8 cellular contexts compared by ENCODE assay signal in the genomic region with DNA sequence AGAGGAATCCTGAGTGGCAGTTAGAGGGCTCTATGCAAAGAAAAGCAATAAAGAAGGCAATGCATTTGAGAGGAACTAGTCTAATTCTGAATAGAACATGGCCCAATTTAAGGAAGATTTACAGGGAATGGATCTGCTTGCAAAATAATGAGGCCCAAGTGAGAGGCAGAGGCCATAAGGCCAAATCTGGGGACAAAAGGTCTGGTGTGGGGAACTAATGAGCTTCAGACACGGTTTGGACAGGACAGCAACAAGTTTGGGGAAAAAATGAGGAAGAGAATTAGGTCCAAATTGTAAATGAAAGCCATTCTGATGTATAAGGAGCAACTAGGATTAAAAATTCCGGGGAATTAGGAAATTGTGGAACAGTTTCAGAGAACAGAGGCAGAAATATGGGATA.
DNase-seq lines count a peak whose midpoint lies in the region; ATAC-seq and TF ChIP-seq lines count a peak whose summit lies in the region.

No MANE protein-coding gene starts in this region.

- H3K27ac Mint-ChIP-seq in T-helper 17 cell: peak overlapping the region; percentile 92

- H3K36me3 Mint-ChIP-seq in T-helper 17 cell (ENCODE audit: low read depth): peaks cover 3% of the 10 kb centered on the region

- H3K4me1 Mint-ChIP-seq in T-helper 17 cell: peaks cover 61% of the 10 kb centered on the region

- TF ChIP-seq CTCF in GM12875 (IDR thresholded peaks at IDR 0.05; ENCODE audit: borderline replicate concordance, insufficient read depth, low read depth, low read length) (no peak), foreskin fibroblast (IDR thresholded peaks at IDR 0.05; ENCODE audit: low read depth, low read length) (no peak)

- DNase-seq in T-helper 17 cell (no peak), foreskin fibroblast (no peak), skeletal muscle cell (ENCODE audit: low read depth) (no peak), ecto neural progenitor cell (ENCODE audit: low spot score) (no peak), DMS79 (lab: John Stamatoyannopoulos, UW) (no peak), DMS114 treated with DMSO at 0.1 percent for 48 hours (lab: John Stamatoyannopoulos, UW; ENCODE audit: unreplicated experiment) (no peak)

- peak overlapping the region; percentile 95 for H3K4me3 Mint-ChIP-seq in T-helper 17 cell

- no peaks in the 10 kb centered on the region for H3K27me3 Mint-ChIP-seq in T-helper 17 cell

- no peaks in the 10 kb centered on the region for H3K9me3 ChIP-seq in T-helper 17 cell (ENCODE audit: control insufficient read depth, low read length, poor library complexity, severe bottlenecking)

- ATAC-seq in T-helper 17 cell (no peak), GM21723 (IDR thresholded peaks at IDR 0.05; ENCODE audit: unreplicated experiment) (no peak)

- H3K4me3 ChIP-seq in GM12875 (ENCODE audit: low read depth, low read length) (peak overlapping the region; percentile 80), foreskin fibroblast (ENCODE audit: low read depth in 1 of 2, low read length in 2 of 2) (peak overlapping the region; percentile 81 to 91), skeletal muscle cell (ENCODE audit: low read depth, low read length) (peak overlapping the region; percentile 85)
